ENCODE assay signal across 26 cellular contexts in the genomic region with DNA sequence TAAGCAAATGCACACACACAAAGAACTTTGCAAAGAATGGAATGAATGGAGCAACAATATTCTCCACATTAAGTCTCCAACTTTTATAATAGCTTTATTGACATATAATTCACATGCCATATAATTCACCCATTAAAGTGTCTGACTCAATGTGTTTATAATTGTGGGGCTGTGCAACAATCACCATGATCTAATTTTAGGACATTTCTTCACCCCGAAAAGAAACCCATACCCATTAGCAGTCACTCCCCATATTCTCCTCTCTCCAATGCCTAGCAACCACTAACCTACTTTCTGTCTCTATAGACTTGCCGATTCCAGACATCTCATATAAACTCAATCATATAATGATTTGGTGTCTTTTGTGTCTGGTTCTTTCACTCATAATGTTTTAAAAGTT.
"Had no signal": no experiment of that assay in that cellular context is flagged by ENCODE, and none has a peak within 500 bp of the region (broad histone marks: within the 10 kb centered on the region; RNA-seq: fewer than 3 reads in every experiment).

No MANE protein-coding gene starts in this region.

- H3K36me3 ChIP-seq: adrenal gland, Peyer's patch had no signal

- H3K9ac ChIP-seq: SK-N-SH had no signal

- H3K9me3 ChIP-seq: adrenal gland, Peyer's patch, SJCRH30, SK-N-SH had no signal

- H3K27ac ChIP-seq: RWPE1, SJCRH30 had no signal

- H3K4me2 ChIP-seq: SK-N-SH had no signal

- H3K27me3 ChIP-seq: adrenal gland, Peyer's patch, SJCRH30 had no signal

- DNase-seq: activated CD4-positive, alpha-beta T cell treated with anti-CD3 and anti-CD28 coated beads for 4 hours; activated CD4-positive, alpha-beta T cell treated with anti-CD3 and anti-CD28 coated beads, Interleukin-2, amount 50 U/mL, for 4 hours; activated CD8-positive, alpha-beta memory T cell treated with anti-CD3 and anti-CD28 coated beads, Interleukin-2, amount 50 U/mL, for 48 hours; activated CD8-positive, alpha-beta T cell treated with anti-CD3 and anti-CD28 coated beads, Interleukin-2, amount 10 ng/mL, durations not matched to agents 7 days and 5 days; activated naive CD4-positive, alpha-beta T cell treated with anti-CD3 and anti-CD28 coated beads, Interleukin-2, amount 50 U/mL, for 16 hours; activated naive CD8-positive, alpha-beta T cell treated with anti-CD3 and anti-CD28 coated beads, Interleukin-2, amount 10 ng/mL, durations not matched to agents 7 days and 5 days; activated T-cell treated with anti-CD3 and anti-CD28 coated beads, Interleukin-2, amount 50 U/mL, for 1 hour; adrenal gland; anterior cingulate cortex; Kasumi-1; KBM-7; NCI-H1105 treated with DMSO at 0.1 percent for 48 hours; NCI-H1436 treated with DMSO at 0.1 percent for 48 hours; NCI-H187 treated with DMSO at 0.1 percent for 48 hours; NCI-H2081 treated with DMSO at 0.1 percent for 48 hours; NCI-H446; NCI-H524; NCI-H748 treated with DMSO at 0.1 percent for 48 hours; OCI-M1; Peyer's patch; Right ventricle myocardium superior; SJCRH30; SK-N-SH; SW 1271 had no signal

- H3K27ac Mint-ChIP-seq: activated CD8-positive, alpha-beta T cell treated with anti-CD3 and anti-CD28 coated beads, Interleukin-2, amount 10 ng/mL, durations not matched to agents 7 days and 5 days had no signal

- ATAC-seq: activated CD4-positive, CD25-positive, alpha-beta regulatory T cell treated with anti-CD3 and anti-CD28 coated beads, Interleukin-2, amount 50 U/mL, for 24 hours; activated CD8-positive, alpha-beta T cell treated with anti-CD3 and anti-CD28 coated beads, Interleukin-2, amount 10 ng/mL, durations not matched to agents 7 days and 5 days had no signal

- H3K4me1 ChIP-seq: SJCRH30 had no signal

- H3K4me3 Mint-ChIP-seq: activated CD8-positive, alpha-beta T cell treated with anti-CD3 and anti-CD28 coated beads, Interleukin-2, amount 10 ng/mL, durations not matched to agents 7 days and 5 days; activated naive CD8-positive, alpha-beta T cell treated with anti-CD3 and anti-CD28 coated beads, Interleukin-2, amount 10 ng/mL, durations not matched to agents 7 days and 5 days had no signal

- H3K4me3 ChIP-seq: adrenal gland, Peyer's patch, SJCRH30 had no signal

- H3K27me3 Mint-ChIP-seq: activated naive CD8-positive, alpha-beta T cell treated with anti-CD3 and anti-CD28 coated beads, Interleukin-2, amount 10 ng/mL, durations not matched to agents 7 days and 5 days had no signal
